Comparison of ENCODE assay signal across 9 cellular contexts in the genomic region with DNA sequence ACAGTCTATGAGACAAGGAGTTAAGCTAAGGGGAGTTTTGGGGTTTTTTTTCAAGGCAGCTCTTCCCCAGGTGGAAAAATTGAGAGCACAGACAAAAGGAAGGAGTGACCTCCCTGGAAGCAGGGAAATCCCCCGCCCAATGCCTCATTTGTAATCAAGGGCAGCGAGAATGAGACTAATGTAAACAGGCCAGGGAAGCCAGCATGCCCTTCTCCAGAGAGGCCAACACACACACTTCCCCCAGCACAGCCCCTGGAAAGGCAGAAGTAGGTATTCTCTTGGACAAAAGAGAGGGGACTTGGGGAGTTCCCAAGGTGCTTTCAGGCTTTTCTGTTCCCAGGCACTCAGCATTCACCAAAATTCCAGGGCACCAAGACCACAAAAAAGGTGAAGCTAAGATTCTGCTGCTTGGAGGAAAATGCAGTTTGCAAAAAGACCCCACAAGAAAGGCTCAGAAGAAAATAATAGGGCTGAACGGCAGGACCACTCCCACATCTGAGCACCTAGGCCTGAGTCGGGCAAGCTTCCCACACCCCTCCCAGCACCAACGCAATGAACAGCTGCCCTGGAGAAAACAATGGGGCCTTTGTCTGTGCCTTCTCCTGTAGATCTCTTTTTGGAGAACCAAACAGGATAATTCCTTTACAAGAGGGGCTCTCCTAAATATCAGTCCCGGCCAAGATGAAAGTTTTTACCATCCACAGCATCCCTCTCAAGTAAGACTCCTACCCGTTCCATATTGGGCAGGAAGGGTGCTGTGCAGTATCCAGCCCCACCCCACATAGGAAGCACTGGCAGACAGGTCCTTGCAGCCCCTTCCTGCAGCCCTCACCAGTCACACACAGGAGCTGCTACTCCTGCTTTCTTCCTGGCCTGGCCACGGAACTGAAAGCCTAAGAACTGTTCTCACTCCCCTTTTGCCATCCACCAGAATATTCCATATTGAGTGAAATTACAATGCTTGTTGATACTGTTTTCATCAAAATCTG.
DNase-seq lines count a peak whose midpoint lies in the region; TF ChIP-seq lines count a peak whose summit lies in the region.
"Had no signal": no experiment of that assay in that cellular context is flagged by ENCODE, and none has a peak within 500 bp of the region (broad histone marks: within the 10 kb centered on the region; RNA-seq: fewer than 3 reads in every experiment).

No MANE protein-coding gene starts in this region.

- no peak overlapping the region for H2BK5ac ChIP-seq in neuronal stem cell (ENCODE audit: low read length)

- H3K36me3 ChIP-seq in Caco-2 (ENCODE audit: control insufficient read depth, insufficient read depth, low read length) (no peaks in the 10 kb centered on the region), MG63 (no peaks in the 10 kb centered on the region), esophagus squamous epithelium (no peaks in the 10 kb centered on the region), neuronal stem cell (replicated peaks in 1 of 2; ENCODE audit: control insufficient read depth in 2 of 2, insufficient read depth in 2 of 2, low read length in 2 of 2) (peaks cover 0 to 12% of the 10 kb centered on the region in 2 donors)

- no peaks in the 10 kb centered on the region for H3K27me3 Mint-ChIP-seq in Caco-2 (ENCODE audit: insufficient read depth, unreplicated experiment)

- H3K23ac ChIP-seq in neuronal stem cell (ENCODE audit: low read depth, low read length, poor library complexity): no peak overlapping the region

- intact Hi-C loops in Caco-2 (cut with micrococcal nuclease; ENCODE audit: unreplicated experiment): no loop called here
- intact Hi-C loops in esophagus squamous epithelium (cut with DNase I): no loop called here

- H3K14ac ChIP-seq in neuronal stem cell (ENCODE audit: low read length): no peak overlapping the region

- TF ChIP-seq CTCF in Caco-2 (IDR thresholded peaks at IDR 0.05; ENCODE audit: insufficient read depth in 1 of 2, low read depth in 1 of 2, low read length in 1 of 2, severe bottlenecking in 1 of 2, unreplicated experiment in 1 of 2): no peak
- no peak for TF ChIP-seq CTCF in esophagus squamous epithelium (IDR thresholded peaks at IDR 0.05)

- no peaks in the 10 kb centered on the region for H3K27me3 ChIP-seq in Caco-2 (replicated peaks; ENCODE audit: control insufficient read depth, insufficient read depth, low read length)
- H3K27me3 ChIP-seq in MG63: no peaks in the 10 kb centered on the region
- no peaks in the 10 kb centered on the region for H3K27me3 ChIP-seq in esophagus squamous epithelium
- H3K27me3 ChIP-seq in neuronal stem cell (ENCODE audit: control insufficient read depth in 3 of 3, insufficient read depth in 3 of 3, low read depth in 1 of 3, low read length in 3 of 3): no peaks in the 10 kb centered on the region

- H3K79me1 ChIP-seq in neuronal stem cell (ENCODE audit: low read depth, low read length): peaks cover 9% of the 10 kb centered on the region

- WGBS in esophagus squamous epithelium, 2 donors: 43 to 49% methylated on average over 5 to 8 of the region's 8 CpGs
- no CpG with 5 or more reads among the region's 8 CpGs for WGBS in neuronal stem cell (ENCODE audit: extremely low coverage in 2 of 2, insufficient read length in 2 of 2, insufficient replicate concordance in 1 of 2), 2 donors

- CTCF ChIA-PET in Caco-2 (lab: Charles Lee): no interaction called here

- H3K27ac Mint-ChIP-seq in Caco-2 (ENCODE audit: unreplicated experiment): peak overlapping the region; percentile 29

- peak overlapping the region; percentile 7 for H3K4me3 Mint-ChIP-seq in Caco-2 (ENCODE audit: unreplicated experiment)

- peak overlapping the region in 3 of 4 donors; percentile 49 to 65 (median 60) for H3K27ac ChIP-seq in esophagus squamous epithelium
- H3K27ac ChIP-seq in neuronal stem cell (replicated peaks; ENCODE audit: low read length): peak overlapping the region; percentile 97

- H3K4me2 ChIP-seq in neuronal stem cell (ENCODE audit: insufficient read depth, low read length, poor library complexity, severe bottlenecking): peak overlapping the region; percentile 35

- no peak overlapping the region for H3K9ac ChIP-seq in neuronal stem cell (ENCODE audit: low read depth, low read length, poor library complexity)

- no peak overlapping the region for H2AK5ac ChIP-seq in neuronal stem cell (ENCODE audit: low read depth, low read length)

- no peak overlapping the region for H2BK120ac ChIP-seq in neuronal stem cell (ENCODE audit: low read depth, low read length)

- no peaks in the 10 kb centered on the region for H3K9me3 Mint-ChIP-seq in Caco-2 (ENCODE audit: unreplicated experiment)

- no TSS peak for BruUV-seq in Caco-2 (replicated peaks; lab: Mats Ljungman, UMichigan)

- H3K4ac ChIP-seq in neuronal stem cell (ENCODE audit: low read length): no peak overlapping the region

- DNase-seq in Caco-2 (no peak), MG63 (peak; percentile 23), esophagus squamous epithelium (lab: John Stamatoyannopoulos, UW) (no peak), neuronal stem cell (ENCODE audit: low spot score) (peak; percentile 66), germinal center (ENCODE audit: low spot score) (no peak), NCI-H345 treated with DMSO at 0.1 percent for 48 hours (lab: John Stamatoyannopoulos, UW; ENCODE audit: unreplicated experiment) (no peak)
- DNase-seq in activated CD8-positive, alpha-beta memory T cell treated with anti-CD3 and anti-CD28 coated beads, Interleukin-2, amount 50 U/mL, for 48 hours: no peak
- DNase-seq in activated effector memory CD4-positive, alpha-beta T cell treated with Interleukin-2 at 50 U/mL for 16 hours: no peak
- DNase-seq: NCI-H446 treated with DMSO at 0.1 percent for 48 hours had no signal

- no peak overlapping the region for H2BK15ac ChIP-seq in neuronal stem cell (ENCODE audit: low read length)

- H3K4me1 Mint-ChIP-seq in Caco-2 (ENCODE audit: low read depth, unreplicated experiment): peaks cover 32% of the 10 kb centered on the region

- H2BK12ac ChIP-seq in neuronal stem cell (ENCODE audit: low read length): no peak overlapping the region

- POLR2A ChIA-PET in Caco-2 (lab: Charles Lee): interaction anchor here (0.9 kb wide), 1 partner anchor 30 kb away, joined by 3 read pairs; no protein-coding TSS in a partner anchor

- peak overlapping the region; percentile 96 for H3K18ac ChIP-seq in neuronal stem cell (ENCODE audit: low read length)

- H2AFZ ChIP-seq in neuronal stem cell (ENCODE audit: low read length): peak overlapping the region; percentile 2

- H3K9me3 ChIP-seq in Caco-2: no peaks in the 10 kb centered on the region
- no peaks in the 10 kb centered on the region for H3K9me3 ChIP-seq in MG63
- H3K9me3 ChIP-seq in esophagus squamous epithelium: no peaks in the 10 kb centered on the region
- no peaks in the 10 kb centered on the region for H3K9me3 ChIP-seq in neuronal stem cell (replicated peaks in 1 of 2; ENCODE audit: control insufficient read depth in 2 of 2, insufficient read depth in 1 of 2, low read depth in 1 of 2, low read length in 2 of 2)

- H3K4me1 ChIP-seq in Caco-2: peaks cover 30% of the 10 kb centered on the region
- peaks cover 9 to 37% (median 24%) of the 10 kb centered on the region in 3 donors for H3K4me1 ChIP-seq in esophagus squamous epithelium
- H3K4me1 ChIP-seq in neuronal stem cell (ENCODE audit: control insufficient read depth in 2 of 2, insufficient read depth in 1 of 2, low read depth in 1 of 2, low read length in 2 of 2): peaks cover 15 to 23% of the 10 kb centered on the region in 2 donors

- TF ChIP-seq POLR2A in esophagus squamous epithelium (IDR thresholded peaks at IDR 0.05): no peak

- H4K91ac ChIP-seq in neuronal stem cell (ENCODE audit: low read depth, low read length, poor library complexity): no peak overlapping the region

- H4K8ac ChIP-seq in neuronal stem cell (ENCODE audit: low read depth, low read length): no peak overlapping the region

- H3K36me3 Mint-ChIP-seq in Caco-2 (ENCODE audit: insufficient read depth, unreplicated experiment): no peaks in the 10 kb centered on the region

- H3K4me3 ChIP-seq in Caco-2 (ENCODE audit: low read depth, low read length) (no peak overlapping the region), MG63 (no peak overlapping the region), esophagus squamous epithelium (no peak overlapping the region), neuronal stem cell (ENCODE audit: low read length in 2 of 2) (no peak overlapping the region)

Comparison
In these comparisons a context has a peak if more than half of its experiments do, and no peak if none do; other contexts are left out.
1. DNase-seq: peak in MG63 (single experiment) and neuronal stem cell (single experiment); none in Caco-2 (0 of 2), esophagus squamous epithelium (single experiment), germinal center (single experiment), activated CD8-positive, alpha-beta memory T cell treated with anti-CD3 and anti-CD28 coated beads, Interleukin-2, amount 50 U/mL, for 48 hours (single experiment), activated effector memory CD4-positive, alpha-beta T cell treated with Interleukin-2 at 50 U/mL for 16 hours (single experiment) and NCI-H345 treated with DMSO at 0.1 percent for 48 hours (single experiment).